ENCODE assay signal across 8 cellular contexts in genomic region chr7:129055294-129055816, GRCh38. TPM values are rescaled to one million over a fixed set of nuclear protein-coding genes. Genes with fewer than 3 reads are reported as not detected.
DNase-seq lines count a peak whose midpoint lies in the region; ATAC-seq and TF ChIP-seq lines count a peak whose summit lies in the region.

No MANE protein-coding gene starts in this region.

- H3K9me2 ChIP-seq in GM23338 (ENCODE audit: insufficient read depth) = no peaks in the 10 kb centered on the region
- H3K9me2 ChIP-seq in PC-3 (replicated peaks; ENCODE audit: low read length) = no peaks in the 10 kb centered on the region

- H3K9ac ChIP-seq in PC-3 (ENCODE audit: low read length) = peak overlapping the region; percentile 95

- H3K27ac Mint-ChIP-seq in CD8-positive, alpha-beta memory T cell = peak overlapping the region; percentile 90 to 100 (median 99)
- peak overlapping the region; percentile 100 for H3K27ac Mint-ChIP-seq in GM23338

- POLR2A ChIA-PET in CD8-positive, alpha-beta memory T cell (lab: Charles Lee) = interaction anchor here (0.9 kb wide), 1 partner anchor 9 kb away, joined by 6 read pairs; no protein-coding TSS in a partner anchor
- POLR2A ChIA-PET in PC-3 (lab: Charles Lee; ENCODE audit: unreplicated experiment) = no interaction called here

- 0 out of 2 replicates have a peak, but pooled peaks cover 4% of the 10 kb centered on the region for H3F3A ChIP-seq in GM23338 (replicated peaks; ENCODE audit: low read depth)
- H3F3A ChIP-seq in PC-3 (ENCODE audit: low read length, unreplicated experiment) = no peaks in the 10 kb centered on the region

- peaks cover 6 to 16% of the 10 kb centered on the region in 2 donors for H3K27me3 Mint-ChIP-seq in CD8-positive, alpha-beta memory T cell
- peaks cover 14% of the 10 kb centered on the region for H3K27me3 Mint-ChIP-seq in GM23338 (ENCODE audit: insufficient read depth, low read depth, poor library complexity)

- CTCF ChIA-PET in CD8-positive, alpha-beta memory T cell (lab: Charles Lee) = interaction anchor here (0.8 to 1.9 kb wide), 4 partner anchors 34 to 172 kb away, joined by 3 to 7 read pairs (median 3); no protein-coding TSS in a partner anchor
- CTCF ChIA-PET in PC-3 (lab: Charles Lee) = no interaction called here

- no peak for TF ChIP-seq CTCF in GM23338 (conservative IDR thresholded peaks at IDR 0.05; ENCODE audit: low read depth in 2 of 2)
- no peak for TF ChIP-seq CTCF in PC-3 (conservative IDR thresholded peaks at IDR 0.05; ENCODE audit: low read depth, low read length)
- no peak for TF ChIP-seq CTCF in neutrophil (IDR thresholded peaks at IDR 0.05)

- H3K4me1 Mint-ChIP-seq in CD8-positive, alpha-beta memory T cell = peaks cover 32 to 44% (median 44%) of the 10 kb centered on the region in 3 donors
- H3K4me1 Mint-ChIP-seq in GM23338 = peaks cover 15% of the 10 kb centered on the region

- H3K36me3 ChIP-seq in CD8-positive, alpha-beta memory T cell (ENCODE audit: insufficient read depth, low read length) = no peaks in the 10 kb centered on the region
- H3K36me3 ChIP-seq in GM23338 (ENCODE audit: insufficient read depth) (no peaks in the 10 kb centered on the region), PC-3 (ENCODE audit: low read depth, low read length) (no peaks in the 10 kb centered on the region), neutrophil (peaks cover 12% of the 10 kb centered on the region)

- peaks cover 0 to 33% (median 0%) of the 10 kb centered on the region in 3 donors for H3K36me3 Mint-ChIP-seq in CD8-positive, alpha-beta memory T cell
- peaks cover 3% of the 10 kb centered on the region; the same call in 2 of the 3 replicates for H3K36me3 Mint-ChIP-seq in GM23338 (ENCODE audit: low read depth)

- intact Hi-C loops in PC-3 (cut with micrococcal nuclease) = loop anchor here (2.0 kb wide), 1 partner anchor 35 kb away; no protein-coding TSS in a partner anchor

- H3K4me1 ChIP-seq in CD8-positive, alpha-beta memory T cell (ENCODE audit: insufficient read depth, low read length) = peaks cover 31% of the 10 kb centered on the region
- H3K4me1 ChIP-seq in GM23338 (ENCODE audit: insufficient read depth) = peaks cover 26% of the 10 kb centered on the region
- H3K4me1 ChIP-seq in PC-3 (ENCODE audit: insufficient read depth, low read length) = peaks cover 7% of the 10 kb centered on the region
- H3K4me1 ChIP-seq in neutrophil (ENCODE audit: control insufficient read depth in 1 of 2, insufficient read depth in 1 of 2, low read depth in 1 of 2, low read length in 1 of 2) = peaks cover 38 to 47% of the 10 kb centered on the region in 2 experiments

- H3K4me2 ChIP-seq in GM23338 (peak overlapping the region; percentile 92), PC-3 (ENCODE audit: low read length) (peak overlapping the region; percentile 95)

- no peaks in the 10 kb centered on the region for H3K27me3 ChIP-seq in CD8-positive, alpha-beta memory T cell (ENCODE audit: insufficient read depth, low read length, poor library complexity, severe bottlenecking)
- H3K27me3 ChIP-seq in GM23338 (ENCODE audit: insufficient read depth) (no peaks in the 10 kb centered on the region), PC-3 (ENCODE audit: low read length) (no peaks in the 10 kb centered on the region), neutrophil (no peaks in the 10 kb centered on the region)

- H3K9me3 Mint-ChIP-seq in CD8-positive, alpha-beta memory T cell = no peaks in the 10 kb centered on the region
- no peaks in the 10 kb centered on the region for H3K9me3 Mint-ChIP-seq in GM23338

- H3K4me3 ChIP-seq in CD8-positive, alpha-beta memory T cell (ENCODE audit: low read length) = peak overlapping the region; percentile 90
- peak overlapping the region; percentile 83 for H3K4me3 ChIP-seq in GM23338
- H3K4me3 ChIP-seq in PC-3 (ENCODE audit: low read length) = peak overlapping the region; percentile 93
- H3K4me3 ChIP-seq in neutrophil (ENCODE audit: low read depth in 1 of 2, low read length in 1 of 2) = peak overlapping the region; percentile 97 to 99

- TF ChIP-seq POLR2A in erythroblast (IDR thresholded peaks at IDR 0.05; ENCODE audit: low read length) = peak; percentile 90

- H3K79me2 ChIP-seq in GM23338 (replicated peaks; ENCODE audit: insufficient read depth) (peaks cover 43% of the 10 kb centered on the region), PC-3 (ENCODE audit: low read length) (peaks cover 43% of the 10 kb centered on the region)

- H4K20me1 ChIP-seq in GM23338 (replicated peaks; ENCODE audit: insufficient read depth) (peaks cover 18% of the 10 kb centered on the region), PC-3 (ENCODE audit: low read length) (peaks cover 22% of the 10 kb centered on the region)

- H3K9me3 ChIP-seq in CD8-positive, alpha-beta memory T cell (ENCODE audit: low read length) = no peaks in the 10 kb centered on the region
- no peaks in the 10 kb centered on the region for H3K9me3 ChIP-seq in PC-3 (ENCODE audit: low read length)
- H3K9me3 ChIP-seq in neutrophil = no peaks in the 10 kb centered on the region

- ATAC-seq in GM23338 (peak; percentile 17), PC-3 (peak; percentile 25)

- peak overlapping the region; percentile 97 for H3K27ac ChIP-seq in CD8-positive, alpha-beta memory T cell (ENCODE audit: low read depth, low read length)
- H3K27ac ChIP-seq in GM23338 (ENCODE audit: low read depth) (peak overlapping the region; percentile 100), PC-3 (ENCODE audit: low read length) (peak overlapping the region; percentile 89), neutrophil (peak overlapping the region; percentile 99)

- peak overlapping the region; percentile 91 to 99 (median 96) for H3K4me3 Mint-ChIP-seq in CD8-positive, alpha-beta memory T cell
- peak overlapping the region; percentile 93 for H3K4me3 Mint-ChIP-seq in GM23338

- BruUV-seq in PC-3 (replicated peaks; lab: Mats Ljungman, UMichigan) = TSS peak; percentile 82

- no peak for DNase-seq in CD8-positive, alpha-beta memory T cell
- no peak for DNase-seq in GM23338 (ENCODE audit: low spot score)
- DNase-seq in PC-3 = no peak
- DNase-seq in erythroblast (lab: John Stamatoyannopoulos, UW) = no peak
- no peak for DNase-seq in medulla oblongata (ENCODE audit: extremely low spot score)
- no peak for DNase-seq in NCI-H1436 treated with DMSO at 0.1 percent for 48 hours (lab: John Stamatoyannopoulos, UW)
- DNase-seq in amygdala (lab: John Stamatoyannopoulos, UW) = no peak

- H2AFZ ChIP-seq in GM23338 (peak overlapping the region; percentile 93), PC-3 (ENCODE audit: low read length) (peak overlapping the region; percentile 90)

RNA-seq across cellular contexts. Expression of gene TNPO3, which starts 0.4 kb away (rescaled TPM):
- 10 to 100 TPM; 80.5 to 82.1 TPM for total RNA-seq in CD8-positive, alpha-beta memory T cell
- polyA plus RNA-seq in CD8-positive, alpha-beta memory T cell = 43.1 TPM
- total RNA-seq in GM23338 (2014; rRNA removed; shearing (Covaris generic)) = 127 TPM in 2 replicates
- 29.2 and 38.2 TPM in 2 replicates for polyA plus RNA-seq in GM23338 (2016; fragmentation: Nextera tagmentation; extraction: Ambion mirVana)
- total RNA-seq in PC-3 (2014; rRNA removed) = 55.9 and 57.3 TPM in 2 replicates
